Comparison of ENCODE assay signal across 8 cellular contexts in genomic region chr10:96395931-96396877, GRCh38. TPM values are rescaled to one million over a fixed set of nuclear protein-coding genes. Genes with fewer than 3 reads are reported as not detected.
DNase-seq lines count a peak whose midpoint lies in the region; ATAC-seq and TF ChIP-seq lines count a peak whose summit lies in the region.

No MANE protein-coding gene starts in this region.

- H3K9me2 ChIP-seq in PC-9 (ENCODE audit: insufficient read depth), result no peaks in the 10 kb centered on the region

- intact Hi-C loops in PC-9 (cut with micrococcal nuclease; ENCODE audit: unreplicated experiment), result loop anchor here (1.0 to 5.0 kb wide), 3 partner anchors 115 to 816 kb away; no protein-coding TSS in a partner anchor

- H3K18ac ChIP-seq in neuronal stem cell (ENCODE audit: low read length), result peak overlapping the region; percentile 60

- no peak overlapping the region for H3K14ac ChIP-seq in neuronal stem cell (ENCODE audit: low read length)

- H2BK12ac ChIP-seq in neuronal stem cell (ENCODE audit: low read length), result peak overlapping the region; percentile 5

- no peaks in the 10 kb centered on the region for H4K20me1 ChIP-seq in PC-9 (ENCODE audit: insufficient read depth)

- H3K9ac ChIP-seq in neuronal stem cell (ENCODE audit: low read depth, low read length, poor library complexity), result no peak overlapping the region

- no peak overlapping the region for H2AFZ ChIP-seq in PC-9
- peak overlapping the region; percentile 9 for H2AFZ ChIP-seq in neuronal stem cell (ENCODE audit: low read length)

- peak; percentile 80 for DNase-seq in D341Med (ENCODE audit: low spot score)
- peak in 1 of 2 experiments; percentile 31 for DNase-seq in PC-9
- peak; percentile 28 for DNase-seq in activated T-helper 1 cell treated with Interleukin-2 at 50 U/mL for 16 hours (ENCODE audit: low read depth)
- DNase-seq in fibroblast of the conjunctiva (ENCODE audit: low read depth), result peak; percentile 61
- peak; percentile 62 for DNase-seq in neuronal stem cell (ENCODE audit: low spot score)
- DNase-seq in superior temporal gyrus (ENCODE audit: extremely low spot score), result peak; percentile 89

- H3K23ac ChIP-seq in neuronal stem cell (ENCODE audit: low read depth, low read length, poor library complexity), result peak overlapping the region; percentile 49

- H3K27me3 ChIP-seq in PC-9 (ENCODE audit: insufficient read depth, low read depth) (peaks cover 4% of the 10 kb centered on the region; the same call in 1 of the 2 replicates), neuronal stem cell (ENCODE audit: control insufficient read depth in 3 of 3, insufficient read depth in 3 of 3, low read depth in 1 of 3, low read length in 3 of 3) (peaks cover 0 to 58% (median 0%) of the 10 kb centered on the region in 3 experiments)

- H3K79me1 ChIP-seq in neuronal stem cell (ENCODE audit: low read depth, low read length), result no peaks in the 10 kb centered on the region

- H2BK15ac ChIP-seq in neuronal stem cell (ENCODE audit: low read length), result no peak overlapping the region

- H3K9me3 ChIP-seq in PC-9 (ENCODE audit: insufficient read depth, low read depth) (no peaks in the 10 kb centered on the region), neuronal stem cell (replicated peaks in 1 of 2; ENCODE audit: control insufficient read depth in 2 of 2, insufficient read depth in 1 of 2, low read depth in 1 of 2, low read length in 2 of 2) (no peaks in the 10 kb centered on the region)

- POLR2A ChIA-PET in PC-9 (lab: Charles Lee; ENCODE audit: unreplicated experiment), result no interaction called here

- no TSS peak for BruUV-seq in PC-9 (replicated peaks; lab: Mats Ljungman, UMichigan)

- no peak overlapping the region for H3K4me2 ChIP-seq in PC-9
- peak overlapping the region; percentile 39 for H3K4me2 ChIP-seq in neuronal stem cell (ENCODE audit: insufficient read depth, low read length, poor library complexity, severe bottlenecking)

- H3K27ac ChIP-seq in PC-9 (no peak overlapping the region), neuronal stem cell (replicated peaks; ENCODE audit: low read length) (no peak overlapping the region)

- H3F3A ChIP-seq in PC-9 (ENCODE audit: insufficient read depth, low read depth), result no peaks in the 10 kb centered on the region

- H3K4ac ChIP-seq in neuronal stem cell (ENCODE audit: low read length), result no peak overlapping the region

- H2BK5ac ChIP-seq in neuronal stem cell (ENCODE audit: low read length), result no peak overlapping the region

- H3K4me3 ChIP-seq in PC-9 (no peak overlapping the region), neuronal stem cell (ENCODE audit: low read length in 2 of 2) (no peak overlapping the region)

- no peaks in the 10 kb centered on the region for H3K36me3 ChIP-seq in PC-9 (ENCODE audit: low read depth)
- no peaks in the 10 kb centered on the region for H3K36me3 ChIP-seq in neuronal stem cell (replicated peaks in 1 of 2; ENCODE audit: control insufficient read depth in 2 of 2, insufficient read depth in 2 of 2, low read length in 2 of 2)

- H4K91ac ChIP-seq in neuronal stem cell (ENCODE audit: low read depth, low read length, poor library complexity), result no peak overlapping the region

- no peak overlapping the region for H4K8ac ChIP-seq in neuronal stem cell (ENCODE audit: low read depth, low read length)

- CTCF ChIA-PET in PC-9 (lab: Charles Lee), result interaction anchor here (0.7 kb wide), 1 partner anchor 58 kb away, joined by 4 read pairs; no protein-coding TSS in a partner anchor

- H3K79me2 ChIP-seq in PC-9 (ENCODE audit: low read depth), result no peaks in the 10 kb centered on the region

- H2AK5ac ChIP-seq in neuronal stem cell (ENCODE audit: low read depth, low read length), result no peak overlapping the region

- peak; percentile 55 for ATAC-seq in HG02623 (IDR thresholded peaks at IDR 0.05; ENCODE audit: unreplicated experiment)
- no peak for ATAC-seq in HG02938 (IDR thresholded peaks at IDR 0.05; ENCODE audit: unreplicated experiment)

- no peak overlapping the region for H2BK120ac ChIP-seq in neuronal stem cell (ENCODE audit: low read depth, low read length)

- H3K4me1 ChIP-seq in PC-9 (replicated peaks; ENCODE audit: insufficient read depth) (no peaks in the 10 kb centered on the region), neuronal stem cell (ENCODE audit: control insufficient read depth in 2 of 2, insufficient read depth in 1 of 2, low read depth in 1 of 2, low read length in 2 of 2) (peaks cover 2 to 10% of the 10 kb centered on the region in 2 donors)

- TF ChIP-seq CTCF in PC-9 (conservative IDR thresholded peaks at IDR 0.05), result peak; percentile 78

- WGBS in neuronal stem cell (ENCODE audit: extremely low coverage in 2 of 2, insufficient read length in 2 of 2, insufficient replicate concordance in 1 of 2), 2 donors, result no CpG with 5 or more reads among the region's 24 CpGs

RNA-seq across cellular contexts. Expression of gene OPALIN, which starts 37.4 kb away (rescaled TPM):
- not detected in 2 replicates for total RNA-seq in PC-9 (2021)
- not detected for polyA plus RNA-seq in neuronal stem cell (2013, experiment 1 of 2)
- not detected for polyA plus RNA-seq in neuronal stem cell (2013, experiment 2 of 2)
